In the genomic region with DNA sequence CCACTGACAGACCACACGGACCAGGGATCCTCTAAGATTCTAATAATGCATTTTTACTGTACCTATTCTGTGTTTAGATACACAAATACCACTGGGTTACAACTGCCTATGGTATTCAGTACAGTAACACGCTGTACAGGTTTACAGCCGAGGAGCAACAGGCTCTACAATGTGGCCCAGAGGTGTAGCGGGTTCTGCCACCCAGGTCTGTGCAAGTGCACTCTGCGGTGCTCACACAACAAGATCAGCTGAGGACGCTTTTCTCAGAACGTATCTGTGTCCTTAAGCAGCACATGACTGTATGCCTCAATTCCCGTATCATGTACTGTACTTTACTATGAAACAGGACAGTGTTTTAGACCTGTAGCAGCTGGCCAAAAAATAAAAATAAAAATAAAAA, we compare ENCODE assay signal across 22 cellular contexts. TPM values are rescaled to one million over a fixed set of nuclear protein-coding genes. Genes with fewer than 3 reads are reported as not detected.
DNase-seq lines count a peak whose midpoint lies in the region; ATAC-seq and TF ChIP-seq lines count a peak whose summit lies in the region.
"Had no signal": no experiment of that assay in that cellular context is flagged by ENCODE, and none has a peak within 500 bp of the region (broad histone marks: within the 10 kb centered on the region; RNA-seq: fewer than 3 reads in every experiment).

No MANE protein-coding gene starts in this region.

- peaks cover 31 to 79% of the 10 kb centered on the region in 2 experiments for H3K79me1 ChIP-seq in IMR-90 (ENCODE audit: low read depth in 1 of 2, low read length in 2 of 2)

- H3K56ac ChIP-seq in IMR-90 (ENCODE audit: extremely low read depth, insufficient read depth, low read length), result no peak overlapping the region

- BruUV-seq in IMR-90 (replicated peaks; lab: Mats Ljungman, UMichigan), result no TSS peak

- H4K5ac ChIP-seq in IMR-90 (ENCODE audit: low read depth, low read length), result no peak overlapping the region; the same call in 1 of the 2 replicates

- H3K27ac Mint-ChIP-seq in activated CD4-positive, alpha-beta memory T cell treated with anti-CD3 and anti-CD28 coated beads for 36 hours, result peak overlapping the region; percentile 87
- no peak overlapping the region for H3K27ac Mint-ChIP-seq in activated CD4-positive, alpha-beta memory T cell treated with anti-CD3 and anti-CD28 coated beads, Interleukin-2, amount 10 ng/mL, durations not matched to agents 7 days and 5 days
- H3K27ac Mint-ChIP-seq: CD14-positive monocyte had no signal

- 94% methylated on average over 5 of the region's 8 CpGs; no CpG with 5 or more reads in 1 of the 2 experiments for WGBS in IMR-90 (ENCODE audit: extremely low coverage in 2 of 2, insufficient read length in 1 of 2), 2 experiments
- 75% methylated on average over 8 of the region's 8 CpGs for WGBS in esophagus muscularis mucosa

- H3K36me3 ChIP-seq in IMR-90 (ENCODE audit: control insufficient read depth, insufficient read depth, low read length) (peaks cover 4% of the 10 kb centered on the region), esophagus muscularis mucosa (no peaks in the 10 kb centered on the region)

- intact Hi-C loops in activated CD4-positive, alpha-beta memory T cell treated with anti-CD3 and anti-CD28 coated beads for 36 hours (cut with micrococcal nuclease), result no loop called here
- intact Hi-C loops in IMR-90 (cut with micrococcal nuclease), result no loop called here
- intact Hi-C loops in esophagus muscularis mucosa (cut with DNase I), result no loop called here
- intact Hi-C loops in posterior vena cava (cut with DNase I), result no loop called here

- H3K27me3 Mint-ChIP-seq in activated CD4-positive, alpha-beta memory T cell treated with anti-CD3 and anti-CD28 coated beads for 36 hours, result no peaks in the 10 kb centered on the region
- H3K27me3 Mint-ChIP-seq in activated CD4-positive, alpha-beta memory T cell treated with anti-CD3 and anti-CD28 coated beads, Interleukin-2, amount 10 ng/mL, durations not matched to agents 7 days and 5 days, result peaks cover 25% of the 10 kb centered on the region

- H3K14ac ChIP-seq in IMR-90 (replicated peaks; ENCODE audit: low read depth, low read length), result no peak overlapping the region

- no peak overlapping the region for H2BK20ac ChIP-seq in IMR-90 (ENCODE audit: low read depth, low read length)

- no peak overlapping the region for H2BK120ac ChIP-seq in IMR-90 (ENCODE audit: low read depth, low read length)

- H3K4me2 ChIP-seq in IMR-90 (ENCODE audit: low read depth, low read length), result peak overlapping the region; percentile 25; the same call in 1 of the 2 replicates

- peak overlapping the region; percentile 57 for H3K4me3 Mint-ChIP-seq in activated CD4-positive, alpha-beta memory T cell treated with anti-CD3 and anti-CD28 coated beads for 36 hours
- no peak overlapping the region for H3K4me3 Mint-ChIP-seq in activated CD4-positive, alpha-beta memory T cell treated with anti-CD3 and anti-CD28 coated beads, Interleukin-2, amount 10 ng/mL, durations not matched to agents 7 days and 5 days
- H3K4me3 Mint-ChIP-seq: CD14-positive monocyte had no signal

- H3K27me3 ChIP-seq in IMR-90 (ENCODE audit: control insufficient read depth, insufficient read depth, low read length) (no peaks in the 10 kb centered on the region), esophagus muscularis mucosa (no peaks in the 10 kb centered on the region)

- H2AK9ac ChIP-seq in IMR-90 (replicated peaks; ENCODE audit: low read depth, low read length, poor library complexity), result no peak overlapping the region

- in situ Hi-C loops in IMR-90 (cut with MboI; ENCODE audit: low sequenced_read_pairs), result no loop called here

- H4K8ac ChIP-seq in IMR-90 (ENCODE audit: low read depth in 2 of 2, low read length in 2 of 2), result no peak overlapping the region

- peaks cover 14% of the 10 kb centered on the region for H3K9me1 ChIP-seq in IMR-90 (ENCODE audit: insufficient read depth, low read length)

- H3K4me3 ChIP-seq in IMR-90 (ENCODE audit: insufficient read depth, low read depth, low read length) (no peak overlapping the region), esophagus muscularis mucosa (no peak overlapping the region)
- H3K4me3 ChIP-seq: HAP-1, lung, PC-9 had no signal

- peaks cover 21% of the 10 kb centered on the region for H3K4me1 ChIP-seq in IMR-90 (ENCODE audit: control insufficient read depth, insufficient read depth, low read length)
- H3K4me1 ChIP-seq in esophagus muscularis mucosa, result peaks cover 73 to 94% (median 89%) of the 10 kb centered on the region in 4 donors

- peaks cover 84% of the 10 kb centered on the region for H3K4me1 Mint-ChIP-seq in activated CD4-positive, alpha-beta memory T cell treated with anti-CD3 and anti-CD28 coated beads for 36 hours (ENCODE audit: low read depth)
- peaks cover 53% of the 10 kb centered on the region for H3K4me1 Mint-ChIP-seq in activated CD4-positive, alpha-beta memory T cell treated with anti-CD3 and anti-CD28 coated beads, Interleukin-2, amount 10 ng/mL, durations not matched to agents 7 days and 5 days

- H2BK15ac ChIP-seq in IMR-90 (ENCODE audit: low read depth, low read length), result no peak overlapping the region

- H3K9me3 ChIP-seq in IMR-90 (ENCODE audit: control insufficient read depth, insufficient read depth, low read length) (no peaks in the 10 kb centered on the region), esophagus muscularis mucosa (no peaks in the 10 kb centered on the region)
- H3K9me3 ChIP-seq: HAP-1 had no signal

- no peak overlapping the region for H3K27ac ChIP-seq in IMR-90 (ENCODE audit: insufficient read depth, low read length)
- peak overlapping the region; percentile 58 to 77 (median 66) for H3K27ac ChIP-seq in esophagus muscularis mucosa (replicated peaks in 1 of 4)
- H3K27ac ChIP-seq: PC-9 had no signal

- no peak for TF ChIP-seq POLR2A in IMR-90 (IDR thresholded peaks at IDR 0.05; ENCODE audit: low read depth, low read length)
- no peak for TF ChIP-seq POLR2A in esophagus muscularis mucosa (IDR thresholded peaks at IDR 0.05; ENCODE audit: low read depth)

- TF ChIP-seq CTCF in IMR-90 (conservative IDR thresholded peaks at IDR 0.05; ENCODE audit: low read depth, low read length) (no peak), esophagus muscularis mucosa (IDR thresholded peaks at IDR 0.05) (no peak)

- H3K9me3 Mint-ChIP-seq in activated CD4-positive, alpha-beta memory T cell treated with anti-CD3 and anti-CD28 coated beads for 36 hours, result no peaks in the 10 kb centered on the region
- H3K9me3 Mint-ChIP-seq in activated CD4-positive, alpha-beta memory T cell treated with anti-CD3 and anti-CD28 coated beads, Interleukin-2, amount 10 ng/mL, durations not matched to agents 7 days and 5 days, result no peaks in the 10 kb centered on the region
- H3K9me3 Mint-ChIP-seq: nephron progenitor cell had no signal

- H4K91ac ChIP-seq in IMR-90 (ENCODE audit: insufficient read depth, low read depth, low read length), result no peak overlapping the region

- dilution Hi-C loops in IMR-90 (cut with HindIII; ENCODE audit: low sequenced_read_pairs, unreplicated experiment), result no loop called here

- CTCF ChIA-PET in activated CD4-positive, alpha-beta memory T cell treated with anti-CD3 and anti-CD28 coated beads for 36 hours (lab: Charles Lee), result interaction anchor here (0.7 kb wide), 1 partner anchor 69 kb away, joined by 3 read pairs; no protein-coding TSS in a partner anchor
- CTCF ChIA-PET in activated CD4-positive, alpha-beta memory T cell treated with anti-CD3 and anti-CD28 coated beads, Interleukin-2, amount 10 ng/mL, durations not matched to agents 7 days and 5 days (lab: Charles Lee), result no interaction called here
- CTCF ChIA-PET in IMR-90 (lab: Yijun Ruan, JAX), result no interaction called here

- H3K4ac ChIP-seq in IMR-90 (ENCODE audit: low read depth, low read length), result no peak overlapping the region

- H2BK5ac ChIP-seq in IMR-90 (ENCODE audit: low read depth, low read length, poor library complexity, severe bottlenecking), result no peak overlapping the region

- POLR2A ChIA-PET in activated CD4-positive, alpha-beta memory T cell treated with anti-CD3 and anti-CD28 coated beads for 36 hours (lab: Charles Lee), result interaction anchor here (1.5 kb wide), 1 partner anchor 29 kb away, joined by 8 read pairs; no protein-coding TSS in a partner anchor
- POLR2A ChIA-PET in activated CD4-positive, alpha-beta memory T cell treated with anti-CD3 and anti-CD28 coated beads, Interleukin-2, amount 10 ng/mL, durations not matched to agents 7 days and 5 days (lab: Charles Lee), result no interaction called here
- POLR2A ChIA-PET in IMR-90 (lab: Charles Lee; ENCODE audit: unreplicated experiment), result no interaction called here

- DNase-seq in activated CD4-positive, alpha-beta memory T cell treated with anti-CD3 and anti-CD28 coated beads for 36 hours, result no peak
- no peak for DNase-seq in activated CD4-positive, alpha-beta memory T cell treated with anti-CD3 and anti-CD28 coated beads, Interleukin-2, amount 10 ng/mL, durations not matched to agents 7 days and 5 days
- DNase-seq in IMR-90 (no peak), esophagus muscularis mucosa (ENCODE audit: extremely low spot score) (no peak), posterior vena cava (ENCODE audit: low spot score) (peak; percentile 0), NCI-H146 treated with DMSO at 0.1 percent for 48 hours (lab: John Stamatoyannopoulos, UW; ENCODE audit: unreplicated experiment) (no peak), NCI-H82 (lab: John Stamatoyannopoulos, UW) (no peak)
- DNase-seq: activated CD4-positive, alpha-beta T cell treated with anti-CD3 and anti-CD28 coated beads for 4 hours; cortex of kidney; DMS79 treated with DMSO at 0.1 percent for 48 hours; KBM-7; NCI-H2171 treated with DMSO at 0.1 percent for 48 hours; NCI-H748 treated with DMSO at 0.1 percent for 48 hours; nephron progenitor cell; PC-9; retina; stimulated activated CD4-positive, alpha-beta T cell treated with anti-CD3 and anti-CD28 coated beads, Interleukin-15, amount 100 ng/mL, for 24 hours; stimulated activated naive CD4-positive, alpha-beta T cell had no signal

- no peak overlapping the region; the same call in 1 of the 2 replicates for H3K9ac ChIP-seq in IMR-90 (ENCODE audit: low read depth, low read length)

- TF ChIP-seq RAD21 in IMR-90 (IDR thresholded peaks at IDR 0.05; ENCODE audit: low read length), result no peak

- H2AK5ac ChIP-seq in IMR-90 (ENCODE audit: low read depth, low read length), result no peak overlapping the region

- H3K18ac ChIP-seq in IMR-90 (ENCODE audit: low read depth, low read length), result no peak overlapping the region

- TF ChIP-seq EP300 in esophagus muscularis mucosa (IDR thresholded peaks at IDR 0.05), result no peak

- no peak overlapping the region for H3K23ac ChIP-seq in IMR-90 (ENCODE audit: low read depth, low read length)

- peaks cover 76% of the 10 kb centered on the region for H4K20me1 ChIP-seq in IMR-90 (ENCODE audit: insufficient read depth, low read length)

- no peak overlapping the region for H2AFZ ChIP-seq in IMR-90 (replicated peaks; ENCODE audit: low read length, poor library complexity)
- H2AFZ ChIP-seq: PC-9 had no signal

- H3K36me3 Mint-ChIP-seq in activated CD4-positive, alpha-beta memory T cell treated with anti-CD3 and anti-CD28 coated beads for 36 hours, result peaks cover 6% of the 10 kb centered on the region
- H3K36me3 Mint-ChIP-seq in activated CD4-positive, alpha-beta memory T cell treated with anti-CD3 and anti-CD28 coated beads, Interleukin-2, amount 10 ng/mL, durations not matched to agents 7 days and 5 days (ENCODE audit: low read depth), result no peaks in the 10 kb centered on the region

- ATAC-seq in IMR-90 (ENCODE audit: low read depth) (no peak), GM21360 (IDR thresholded peaks at IDR 0.05; ENCODE audit: unreplicated experiment) (no peak)

RNA-seq across cellular contexts. Expression of gene ZCCHC14, which starts 6.5 kb away (rescaled TPM):
- total RNA-seq in activated CD4-positive, alpha-beta memory T cell treated with anti-CD3 and anti-CD28 coated beads for 36 hours, result 10 to 100 TPM in 1 of 2 experiments, 1 to 10 TPM in 1; 8.7 to 10.6 TPM
- total RNA-seq in activated CD4-positive, alpha-beta memory T cell treated with anti-CD3 and anti-CD28 coated beads, Interleukin-2, amount 10 ng/mL, durations not matched to agents 7 days and 5 days, result 1 to 10 TPM; 4.2 to 5.0 TPM
- 2.5 and 2.8 TPM in 2 replicates for total RNA-seq in IMR-90 (2012; rRNA removed)
- polyA plus RNA-seq in IMR-90 (2012; rRNA removed), result 5.3 and 7.4 TPM in 2 replicates
- polyA plus RNA-seq in IMR-90 (2012; cell fraction: cytosol; rRNA removed), result 3.1 and 5.0 TPM in 2 replicates
- polyA plus RNA-seq in IMR-90 (2012; cell fraction: nucleus; rRNA removed; ENCODE audit: low replicate concordance), result 18.4 and 27.2 TPM in 2 replicates
- total RNA-seq in esophagus muscularis mucosa, result 10 to 100 TPM; 12.9 to 24.7 (median 18.6) TPM
- 10 to 100 TPM; 21.7 to 28.8 TPM for total RNA-seq in posterior vena cava
